Comparison of ENCODE assay signal across 7 cellular contexts in the genomic region with DNA sequence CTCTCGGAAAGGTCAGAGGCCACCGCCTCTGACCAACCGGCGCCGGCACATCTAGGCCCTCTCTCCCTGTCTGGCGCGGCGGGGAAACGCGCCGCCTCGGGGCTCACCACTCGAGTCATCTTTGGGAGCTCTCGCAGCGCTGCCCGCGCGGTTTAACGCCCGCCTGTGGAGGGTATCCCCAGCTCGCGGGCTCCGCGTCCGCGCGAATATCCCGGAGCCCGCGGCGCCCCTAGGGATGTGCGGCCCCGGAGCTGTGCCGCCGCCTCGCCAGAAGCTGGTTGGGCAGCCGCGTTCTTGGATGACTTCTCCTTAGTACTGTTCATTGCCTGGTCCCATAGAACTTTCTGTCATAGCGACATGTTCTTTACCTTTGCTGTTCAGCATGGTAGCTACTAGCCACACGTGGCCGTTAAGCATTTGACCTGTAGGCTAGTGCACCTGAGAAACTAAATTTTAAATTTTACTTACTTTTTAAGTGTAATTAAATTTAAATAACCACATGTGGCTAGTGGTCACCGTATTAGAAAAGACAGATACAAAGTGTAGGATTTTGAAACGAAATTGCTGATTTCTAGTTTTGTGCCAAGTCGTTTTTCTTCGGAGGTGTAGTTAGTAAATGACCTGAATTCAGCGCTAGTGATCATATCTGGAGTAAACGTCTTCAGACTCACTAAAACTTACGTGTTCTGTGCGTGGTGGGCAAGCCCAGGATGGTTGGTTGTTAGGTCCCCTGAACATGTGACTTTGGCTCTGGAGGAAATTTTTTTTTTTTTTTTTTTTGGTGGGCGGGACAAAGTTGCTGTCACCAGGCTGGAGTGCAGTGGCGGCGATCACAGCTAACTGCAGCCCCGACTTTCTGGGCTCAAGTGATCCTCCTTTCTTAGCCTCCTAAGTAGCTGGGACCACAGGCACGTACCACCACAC. TPM values are rescaled to one million over a fixed set of nuclear protein-coding genes. Genes with fewer than 3 reads are reported as not detected.
DNase-seq lines count a peak whose midpoint lies in the region; ATAC-seq lines count a peak whose summit lies in the region.

No MANE protein-coding gene starts in this region.

- H3K9me3 ChIP-seq in stomach smooth muscle (ENCODE audit: control insufficient read depth in 2 of 2, low read length in 2 of 2): no peaks in the 10 kb centered on the region

- peak overlapping the region; percentile 98 to 99 (median 99) for H3K27ac Mint-ChIP-seq in naive B cell

- no peaks in the 10 kb centered on the region for H3K9me3 Mint-ChIP-seq in naive B cell

- peak overlapping the region; percentile 94 to 98 for H3K9ac ChIP-seq in stomach smooth muscle (ENCODE audit: low read length in 2 of 2)

- H3K4me1 ChIP-seq in stomach smooth muscle (ENCODE audit: control insufficient read depth, insufficient read depth, low read length): peaks cover 19% of the 10 kb centered on the region

- no peaks in the 10 kb centered on the region for H3K27me3 Mint-ChIP-seq in naive B cell

- peak overlapping the region; percentile 92 to 98 (median 96) for H3K4me3 Mint-ChIP-seq in naive B cell

- peaks cover 3 to 6% of the 10 kb centered on the region in 2 donors for H3K36me3 ChIP-seq in stomach smooth muscle (ENCODE audit: control insufficient read depth in 2 of 2, insufficient read depth in 2 of 2, low read length in 2 of 2)

- H3K36me3 Mint-ChIP-seq in naive B cell: peaks cover 0 to 8% of the 10 kb centered on the region in 2 donors

- no peaks in the 10 kb centered on the region for H3K27me3 ChIP-seq in stomach smooth muscle (ENCODE audit: control insufficient read depth in 1 of 2, insufficient read depth in 2 of 2, low read length in 2 of 2)

- peak overlapping the region; percentile 96 to 97 for H3K4me3 ChIP-seq in stomach smooth muscle (ENCODE audit: low read length in 2 of 2)

- ATAC-seq in GM18498 (IDR thresholded peaks at IDR 0.05; ENCODE audit: unreplicated experiment) (peak; percentile 27), HG02852 (IDR thresholded peaks at IDR 0.05; ENCODE audit: unreplicated experiment) (peak; percentile 11), naive B cell (ENCODE audit: low read depth in 2 of 2) (peak; percentile 27 to 31)

- peaks cover 15 to 32% (median 15%) of the 10 kb centered on the region in 3 donors for H3K4me1 Mint-ChIP-seq in naive B cell

- H3K27ac ChIP-seq in epithelial cell of prostate: peak overlapping the region; percentile 90
- H3K27ac ChIP-seq in stomach smooth muscle (ENCODE audit: low read length): peak overlapping the region; percentile 97

- DNase-seq in NCI-H2171 treated with DMSO at 0.1 percent for 48 hours (lab: John Stamatoyannopoulos, UW): peak; percentile 45
- peak; percentile 30 for DNase-seq in activated CD8-positive, alpha-beta memory T cell treated with anti-CD3 and anti-CD28 coated beads, Interleukin-2, amount 50 U/mL, for 24 hours (ENCODE audit: extremely low read depth)
- DNase-seq in epithelial cell of prostate (ENCODE audit: low read depth, low spot score): no peak
- DNase-seq in naive B cell: peak; percentile 55

RNA-seq across cellular contexts. Expression of a gene that starts 0.8 kb away (rescaled TPM):
- 100 to 1,000 TPM; 109 to 192 (median 122) TPM for polyA plus RNA-seq in naive B cell (ENCODE audit: low read depth in 6 of 6)

RNA-seq across cellular contexts. Expression of a gene that starts 20.8 kb away (rescaled TPM):
- polyA plus RNA-seq in naive B cell (ENCODE audit: low read depth in 6 of 6): 10 to 100 TPM in 4 of 6 donors, 1 to 10 TPM in 2; 7.0 to 37.1 (median 11.6) TPM
